In genomic region chr12:12098689-12099010, GRCh38 we compare ENCODE assay signal across 2 cellular contexts.
TF ChIP-seq lines count a peak whose summit lies in the region.

No MANE protein-coding gene starts in this region.

TF ChIP-seq in IMR-90, 13 proteins besides CTCF, POLR2A, EP300 and RAD21:
- TF ChIP-seq MAFK (IDR thresholded peaks at IDR 0.05; ENCODE audit: low read depth, low read length) (no peak), MAZ (IDR thresholded peaks at IDR 0.05; ENCODE audit: borderline replicate concordance, low read depth, low read length) (no peak), RFX5 (IDR thresholded peaks at IDR 0.05; ENCODE audit: low read depth, low read length) (no peak), NFE2L2 (IDR thresholded peaks at IDR 0.05; ENCODE audit: low read depth, low read length) (no peak), SMC3 (IDR thresholded peaks at IDR 0.05; ENCODE audit: low read depth, low read length) (no peak), USF2 (IDR thresholded peaks at IDR 0.05; ENCODE audit: low read depth, low read length) (no peak), RCOR1 (IDR thresholded peaks at IDR 0.05; ENCODE audit: insufficient replicate concordance, low read length) (no peak), CEBPB (IDR thresholded peaks at IDR 0.05; ENCODE audit: low read depth, low read length) (no peak), FOS (IDR thresholded peaks at IDR 0.05; ENCODE audit: low read depth, low read length) (no peak), BHLHE40 (IDR thresholded peaks at IDR 0.05; ENCODE audit: low read depth, low read length) (no peak), CHD1 (IDR thresholded peaks at IDR 0.05; ENCODE audit: low read depth, low read length) (no peak), ELK1 (IDR thresholded peaks at IDR 0.05; ENCODE audit: borderline replicate concordance, low read depth, low read length) (no peak), MXI1 (IDR thresholded peaks at IDR 0.05; ENCODE audit: borderline replicate concordance, low read depth, low read length) (no peak)

TF ChIP-seq in endothelial cell of umbilical vein, 7 proteins besides CTCF, POLR2A, EP300 and RAD21:
- TF ChIP-seq POLR2AphosphoS5 (IDR thresholded peaks at IDR 0.05; ENCODE audit: insufficient read depth, low read depth, low read length) (no peak), MYC (IDR thresholded peaks at IDR 0.05; ENCODE audit: low read depth, low read length) (no peak), JUN (IDR thresholded peaks at IDR 0.05; ENCODE audit: borderline replicate concordance, insufficient read depth, insufficient read length, low read depth) (no peak), EZH2 (IDR thresholded peaks at IDR 0.05; ENCODE audit: borderline replicate concordance, low read depth, low read length, severe bottlenecking) (no peak), FOS (IDR thresholded peaks at IDR 0.05; ENCODE audit: borderline replicate concordance, insufficient read depth, low read length) (no peak), GATA2 (IDR thresholded peaks at IDR 0.05; ENCODE audit: insufficient read depth, insufficient read length, low read depth, low read length) (no peak), MAX (IDR thresholded peaks at IDR 0.05; ENCODE audit: insufficient read depth, insufficient read length) (no peak)
